In the genomic region with DNA sequence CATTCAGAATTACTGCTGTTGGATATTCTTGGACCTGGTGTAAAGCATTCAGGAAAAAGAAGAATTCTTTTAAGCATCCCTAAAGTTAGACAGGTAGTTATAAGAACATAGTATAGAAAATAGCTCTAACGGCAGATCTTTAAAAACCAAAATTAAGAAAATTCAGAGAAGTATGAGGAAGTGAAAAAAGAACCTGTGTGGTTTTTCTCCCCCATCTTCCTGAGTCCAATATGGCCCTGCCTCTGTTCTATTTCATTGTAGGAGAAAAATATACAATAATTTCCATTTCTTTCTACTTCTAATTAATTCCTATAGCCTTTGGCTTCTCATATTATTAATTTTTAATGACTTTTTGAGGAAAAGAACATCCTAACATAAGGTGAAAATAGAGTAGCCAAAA, we compare ENCODE assay signal across 13 cellular contexts. TPM values are rescaled to one million over a fixed set of nuclear protein-coding genes. Genes with fewer than 3 reads are reported as not detected.
DNase-seq lines count a peak whose midpoint lies in the region; ATAC-seq and TF ChIP-seq lines count a peak whose summit lies in the region.
"Had no signal": no experiment of that assay in that cellular context is flagged by ENCODE, and none has a peak within 500 bp of the region (broad histone marks: within the 10 kb centered on the region; RNA-seq: fewer than 3 reads in every experiment).

No MANE protein-coding gene starts in this region.

- DNase-seq in activated B cell treated with CpG ODN at 0.5 μM for 24 hours (no peak), DMS53 (lab: John Stamatoyannopoulos, UW) (no peak), posterior cingulate gyrus (no peak), islet precursor cell (no peak)
- no peak for DNase-seq in activated naive CD4-positive, alpha-beta T cell treated with Interleukin-2 at 50 U/mL for 16 hours
- DNase-seq: activated CD4-positive, alpha-beta T cell treated with anti-CD3 and anti-CD28 coated beads, Interleukin-2, amount 10 ng/mL, durations not matched to agents 7 days and 5 days; KBM-7; stimulated activated CD4-positive, alpha-beta T cell treated with anti-CD3 and anti-CD28 coated beads, Interleukin-2, amount 100 ng/mL, for 48 hours had no signal

- H3K9me3 Mint-ChIP-seq in activated B cell treated with CpG ODN at 0.5 μM for 24 hours, result no peaks in the 10 kb centered on the region
- H3K9me3 Mint-ChIP-seq: activated CD4-positive, alpha-beta T cell treated with anti-CD3 and anti-CD28 coated beads, Interleukin-2, amount 10 ng/mL, durations not matched to agents 7 days and 5 days had no signal

- intact Hi-C loops in activated B cell treated with CpG ODN at 0.5 μM for 24 hours (cut with micrococcal nuclease) (loop anchor here (2.0 to 10.0 kb wide), 3 partner anchors 87 to 1055 kb away; partner anchors contain the start of gene NDUFAF4), posterior cingulate gyrus (cut with DNase I) (no loop called here)

- H3K27me3 Mint-ChIP-seq in activated B cell treated with CpG ODN at 0.5 μM for 24 hours, result peaks cover 6% of the 10 kb centered on the region

- CTCF ChIA-PET in activated B cell treated with CpG ODN at 0.5 μM for 24 hours (lab: Charles Lee), result no interaction called here

- H3K27ac Mint-ChIP-seq in activated B cell treated with CpG ODN at 0.5 μM for 24 hours, result no peak overlapping the region
- H3K27ac Mint-ChIP-seq: activated CD4-positive, alpha-beta T cell treated with anti-CD3 and anti-CD28 coated beads, Interleukin-2, amount 10 ng/mL, durations not matched to agents 7 days and 5 days had no signal

- POLR2A ChIA-PET in activated B cell treated with CpG ODN at 0.5 μM for 24 hours (lab: Charles Lee), result no interaction called here

- no peak for TF ChIP-seq CTCF in activated B cell treated with CpG ODN at 0.5 μM for 24 hours (IDR thresholded peaks at IDR 0.05)

- H3K4me3 Mint-ChIP-seq in activated B cell treated with CpG ODN at 0.5 μM for 24 hours, result no peak overlapping the region
- H3K4me3 Mint-ChIP-seq: activated CD4-positive, alpha-beta T cell treated with anti-CD3 and anti-CD28 coated beads, Interleukin-2, amount 10 ng/mL, durations not matched to agents 7 days and 5 days had no signal

- H3K4me1 Mint-ChIP-seq in activated B cell treated with CpG ODN at 0.5 μM for 24 hours, result peaks cover 28% of the 10 kb centered on the region
- H3K4me1 Mint-ChIP-seq: activated CD4-positive, alpha-beta T cell treated with anti-CD3 and anti-CD28 coated beads, Interleukin-2, amount 10 ng/mL, durations not matched to agents 7 days and 5 days had no signal

- ATAC-seq in GM18907 (IDR thresholded peaks at IDR 0.05; ENCODE audit: unreplicated experiment) (peak; percentile 51), GM21737 (IDR thresholded peaks at IDR 0.05; ENCODE audit: unreplicated experiment) (peak; percentile 43), HG03135 (IDR thresholded peaks at IDR 0.05; ENCODE audit: unreplicated experiment) (peak; percentile 52), activated B cell treated with CpG ODN at 0.5 μM for 24 hours (ENCODE audit: low read depth) (peak; percentile 21)

- H3K36me3 Mint-ChIP-seq in activated B cell treated with CpG ODN at 0.5 μM for 24 hours (ENCODE audit: low read depth), result no peaks in the 10 kb centered on the region

RNA-seq across cellular contexts. Expression of gene FHL5, which starts 47.1 kb away (rescaled TPM):
- total RNA-seq in activated B cell treated with CpG ODN at 0.5 μM for 24 hours, result not detected in 2 replicates
- total RNA-seq: activated CD4-positive, alpha-beta T cell treated with anti-CD3 and anti-CD28 coated beads, Interleukin-2, amount 10 ng/mL, durations not matched to agents 7 days and 5 days; astrocyte; fibroblast of villous mesenchyme had no signal
